In genomic region chr14:92651793-92652382, GRCh38 we compare ENCODE assay signal across 9 cellular contexts.
DNase-seq lines count a peak whose midpoint lies in the region; TF ChIP-seq lines count a peak whose summit lies in the region.
"Had no signal": no experiment of that assay in that cellular context is flagged by ENCODE, and none has a peak within 500 bp of the region (broad histone marks: within the 10 kb centered on the region; RNA-seq: fewer than 3 reads in every experiment).

No MANE protein-coding gene starts in this region.

- H3K4me1 Mint-ChIP-seq in nephron progenitor cell: peaks cover 8% of the 10 kb centered on the region

- peak overlapping the region; percentile 43 to 91 (median 80) for H3K27ac ChIP-seq in esophagus squamous epithelium
- H3K27ac ChIP-seq in skeletal muscle tissue (ENCODE audit: low read depth, low read length): peak overlapping the region; percentile 36

- H3K9me3 ChIP-seq in esophagus squamous epithelium: no peaks in the 10 kb centered on the region
- H3K9me3 ChIP-seq in skeletal muscle tissue (ENCODE audit: control insufficient read depth in 3 of 3, low read length in 3 of 3): no peaks in the 10 kb centered on the region

- DNase-seq in GM12865 (ENCODE audit: low read depth) (peak; percentile 62), T-helper 22 cell (ENCODE audit: low read depth) (peak; percentile 8), esophagus squamous epithelium (lab: John Stamatoyannopoulos, UW) (no peak), NCI-H510A (lab: John Stamatoyannopoulos, UW) (no peak), Ammon's horn (ENCODE audit: low spot score) (no peak), nephron progenitor cell (no peak), GOT3 (lab: John Stamatoyannopoulos, UW) (no peak)
- DNase-seq: RPMI8226 had no signal

- no peak overlapping the region for H3K4me3 Mint-ChIP-seq in nephron progenitor cell

- H3K9me3 Mint-ChIP-seq in nephron progenitor cell: no peaks in the 10 kb centered on the region

- peak in 1 of 4 donors; percentile 58 for TF ChIP-seq POLR2A in esophagus squamous epithelium (IDR thresholded peaks at IDR 0.05)

- H3K36me3 ChIP-seq in esophagus squamous epithelium (no peaks in the 10 kb centered on the region), skeletal muscle tissue (ENCODE audit: control insufficient read depth in 3 of 3, insufficient read depth in 3 of 3, low read length in 3 of 3) (peaks cover 0 to 8% (median 5%) of the 10 kb centered on the region in 3 donors)

- peaks cover 7 to 45% (median 33%) of the 10 kb centered on the region in 3 donors for H3K4me1 ChIP-seq in esophagus squamous epithelium
- peaks cover 0 to 31% (median 6%) of the 10 kb centered on the region in 3 donors for H3K4me1 ChIP-seq in skeletal muscle tissue (ENCODE audit: control insufficient read depth in 3 of 3, insufficient read depth in 3 of 3, low read length in 3 of 3)

- no peak overlapping the region for H3K27ac Mint-ChIP-seq in nephron progenitor cell

- H3K27me3 Mint-ChIP-seq in nephron progenitor cell (ENCODE audit: low read depth, poor library complexity): peaks cover 9% of the 10 kb centered on the region

- H3K9ac ChIP-seq in skeletal muscle tissue (ENCODE audit: low read depth in 1 of 3, low read length in 3 of 3): no peak overlapping the region

- TF ChIP-seq CTCF in GM12865 (IDR thresholded peaks at IDR 0.05; ENCODE audit: insufficient read depth, low read depth, low read length, missing control alignments): no peak
- TF ChIP-seq CTCF in esophagus squamous epithelium (IDR thresholded peaks at IDR 0.05): no peak
- no peak for TF ChIP-seq CTCF in nephron progenitor cell (IDR thresholded peaks at IDR 0.05)

- 69 to 81% methylated on average over 3 of the region's 25 CpGs for WGBS in esophagus squamous epithelium, 2 donors

- intact Hi-C loops in esophagus squamous epithelium (cut with DNase I): no loop called here

- H3K4me3 ChIP-seq in GM12865 (ENCODE audit: low read depth, low read length) (peak overlapping the region; percentile 65), esophagus squamous epithelium (peak overlapping the region in 3 of 4 donors; percentile 19 to 55 (median 39)), skeletal muscle tissue (ENCODE audit: low read length in 3 of 3) (peak overlapping the region in 1 of 3 donors; percentile 51)

- no peaks in the 10 kb centered on the region for H3K36me3 Mint-ChIP-seq in nephron progenitor cell (ENCODE audit: low read depth)

- H3K27me3 ChIP-seq in esophagus squamous epithelium (no peaks in the 10 kb centered on the region), skeletal muscle tissue (ENCODE audit: control insufficient read depth in 3 of 3, insufficient read depth in 3 of 3, low read length in 3 of 3) (no peaks in the 10 kb centered on the region)

Comparison
In these comparisons a context has a peak if more than half of its experiments do, and no peak if none do; other contexts are left out.
1. DNase-seq: peak in GM12865 (single experiment) and T-helper 22 cell (single experiment); none in esophagus squamous epithelium (single experiment), NCI-H510A (single experiment), Ammon's horn (single experiment), nephron progenitor cell (single experiment) and GOT3 (single experiment).